ENCODE assay signal across 8 cellular contexts in genomic region chr18:23503038-23503966, GRCh38. TPM values are rescaled to one million over a fixed set of nuclear protein-coding genes. Genes with fewer than 3 reads are reported as not detected.
DNase-seq lines count a peak whose midpoint lies in the region; ATAC-seq and TF ChIP-seq lines count a peak whose summit lies in the region.

TSS of gene RMC1 (plus strand) at chr18:23503511. CDS start at chr18:23503619, 108 bp downstream.

- H3K27me3 ChIP-seq in HUES6 (ENCODE audit: control insufficient read depth, insufficient read depth, low read length) = peaks cover 26% of the 10 kb centered on the region
- H3K27me3 ChIP-seq in OCI-LY1 (ENCODE audit: insufficient read depth, low read length) = no peaks in the 10 kb centered on the region
- H3K27me3 ChIP-seq in mononuclear cell (ENCODE audit: insufficient read depth, low read length) = no peaks in the 10 kb centered on the region

- no peaks in the 10 kb centered on the region for H3K9me3 ChIP-seq in HUES6 (ENCODE audit: control insufficient read depth, insufficient read depth, low read depth, low read length)
- H3K9me3 ChIP-seq in OCI-LY1 (ENCODE audit: low read length) = no peaks in the 10 kb centered on the region
- H3K9me3 ChIP-seq in mononuclear cell (ENCODE audit: low read depth, low read length) = no peaks in the 10 kb centered on the region

- H3K4me2 ChIP-seq in OCI-LY1 (ENCODE audit: low read length) = peak within 1 kb of the TSS; percentile 89

- DNase-seq in DMS 273 (lab: John Stamatoyannopoulos, UW; ENCODE audit: unreplicated experiment) (peak; percentile 97), activated T-cell treated with anti-CD3 and anti-CD28 coated beads for 1 hour (ENCODE audit: low read depth) (peak; percentile 98), epidermal melanocyte (ENCODE audit: insufficient read length, low spot score) (peak; percentile 59)
- DNase-seq in stimulated activated CD8-positive, alpha-beta memory T cell treated with anti-CD3 and anti-CD28 coated beads, Interleukin-2, amount 100 ng/mL, for 48 hours (ENCODE audit: low read depth in 2 of 2) = peak; percentile 98 to 99

- no peaks in the 10 kb centered on the region for H3K9me2 ChIP-seq in OCI-LY1 (ENCODE audit: low read depth, low read length)

- H3F3A ChIP-seq in OCI-LY1 (ENCODE audit: insufficient read depth, low read length) = no peaks in the 10 kb centered on the region

- peak within 1 kb of the TSS; percentile 87 for H3K27ac ChIP-seq in HUES6 (ENCODE audit: low read depth, low read length)
- H3K27ac ChIP-seq in OCI-LY1 (ENCODE audit: low read depth, low read length, poor library complexity, severe bottlenecking) = peak within 1 kb of the TSS; percentile 77

- H3K79me2 ChIP-seq in OCI-LY1 (ENCODE audit: insufficient read depth, low read length) = peaks cover 20% of the 10 kb centered on the region

- H3K9ac ChIP-seq in HUES6 (ENCODE audit: low read length) (peak within 1 kb of the TSS; percentile 78), OCI-LY1 (ENCODE audit: low read length) (peak within 1 kb of the TSS; percentile 89)

- no peaks in the 10 kb centered on the region for H4K20me1 ChIP-seq in OCI-LY1 (ENCODE audit: insufficient read depth, low read length)

- peak within 1 kb of the TSS; percentile 94 for H3K4me3 ChIP-seq in HUES6 (ENCODE audit: low read depth, low read length)
- peak within 1 kb of the TSS; percentile 97 for H3K4me3 ChIP-seq in OCI-LY1 (ENCODE audit: low read depth, low read length, poor library complexity, severe bottlenecking)
- peak within 1 kb of the TSS; percentile 89 for H3K4me3 ChIP-seq in mononuclear cell (ENCODE audit: low read length)

- peaks cover 10% of the 10 kb centered on the region for H3K36me3 ChIP-seq in HUES6 (ENCODE audit: control insufficient read depth, insufficient read depth, low read length)
- H3K36me3 ChIP-seq in OCI-LY1 (ENCODE audit: insufficient read depth, low read length) = peaks cover 22% of the 10 kb centered on the region; the same call in 1 of the 2 replicates

- H3K4me1 ChIP-seq in HUES6 (ENCODE audit: control insufficient read depth, insufficient read depth, low read length) = peaks cover 19% of the 10 kb centered on the region; the same call in 1 of the 2 replicates
- peaks cover 65% of the 10 kb centered on the region for H3K4me1 ChIP-seq in OCI-LY1 (ENCODE audit: insufficient read depth, low read length, severe bottlenecking)
- H3K4me1 ChIP-seq in mononuclear cell (ENCODE audit: insufficient read depth, low read length) = peaks cover 57% of the 10 kb centered on the region

- ATAC-seq in GM21423 (IDR thresholded peaks at IDR 0.05; ENCODE audit: unreplicated experiment) = peak; percentile 76

- no peak within 1 kb of the TSS for H2AFZ ChIP-seq in OCI-LY1 (ENCODE audit: low read length)

- peak; percentile 36; the same call in 1 of the 2 replicates for TF ChIP-seq CTCF in OCI-LY1 (IDR thresholded peaks at IDR 0.05; ENCODE audit: low read length)

RNA-seq across cellular contexts. Expression of gene RMC1, which starts in this region (rescaled TPM):
- total RNA-seq in mononuclear cell = 45.8 TPM

Comparison
In these comparisons a context has a peak if more than half of its experiments do, and no peak if none do; other contexts are left out.
1. Peak in every context shown above with its lines: DNase-seq, ATAC-seq, H3K4me3 ChIP-seq and H3K27ac ChIP-seq.